In the genomic region with DNA sequence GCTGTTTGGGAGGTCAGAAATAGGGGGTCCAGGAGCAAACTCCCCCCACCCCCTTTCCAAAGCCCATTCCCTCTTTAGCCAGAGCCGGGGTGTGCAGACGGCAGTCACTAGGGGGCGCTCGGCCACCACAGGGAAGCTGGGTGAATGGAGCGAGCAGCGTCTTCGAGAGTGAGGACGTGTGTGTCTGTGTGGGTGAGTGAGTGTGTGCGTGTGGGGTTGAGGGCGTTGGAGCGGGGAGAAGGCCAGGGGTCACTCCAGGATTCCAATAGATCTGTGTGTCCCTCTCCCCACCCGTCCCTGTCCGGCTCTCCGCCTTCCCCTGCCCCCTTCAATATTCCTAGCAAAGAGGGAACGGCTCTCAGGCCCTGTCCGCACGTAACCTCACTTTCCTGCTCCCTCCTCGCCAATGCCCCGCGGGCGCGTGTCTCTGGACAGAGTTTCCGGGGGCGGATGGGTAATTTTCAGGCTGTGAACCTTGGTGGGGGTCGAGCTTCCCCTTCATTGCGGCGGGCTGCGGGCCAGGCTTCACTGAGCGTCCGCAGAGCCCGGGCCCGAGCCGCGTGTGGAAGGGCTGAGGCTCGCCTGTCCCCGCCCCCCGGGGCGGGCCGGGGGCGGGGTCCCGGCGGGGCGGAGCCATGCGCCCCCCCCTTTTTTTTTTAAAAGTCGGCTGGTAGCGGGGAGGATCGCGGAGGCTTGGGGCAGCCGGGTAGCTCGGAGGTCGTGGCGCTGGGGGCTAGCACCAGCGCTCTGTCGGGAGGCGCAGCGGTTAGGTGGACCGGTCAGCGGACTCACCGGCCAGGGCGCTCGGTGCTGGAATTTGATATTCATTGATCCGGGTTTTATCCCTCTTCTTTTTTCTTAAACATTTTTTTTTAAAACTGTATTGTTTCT, we compare ENCODE assay signal across 8 cellular contexts. TPM values are rescaled to one million over a fixed set of nuclear protein-coding genes. Genes with fewer than 3 reads are reported as not detected.
A peak's percentile ranks its signal among the peaks of the same experiment; 100 is the strongest.
DNase-seq lines count a peak whose midpoint lies in the region; ATAC-seq, FAIRE-seq and TF ChIP-seq lines count a peak whose summit lies in the region.

A gene (plus strand): TSS at position 686 of the 891 bp plus-strand sequence.

- H3K27me3 ChIP-seq in astrocyte (ENCODE audit: insufficient read depth, low read length): peaks cover 3% of the 10 kb centered on the region

- TF ChIP-seq POLR2A in GM15510 (IDR thresholded peaks at IDR 0.05; ENCODE audit: borderline replicate concordance, extremely low read depth, insufficient read length): peak; percentile 91

- peaks cover 33% of the 10 kb centered on the region for H3K4me1 ChIP-seq in astrocyte (ENCODE audit: insufficient read depth, low read length)

- TF ChIP-seq CTCF in astrocyte (IDR thresholded peaks at IDR 0.05; ENCODE audit: insufficient read depth, low read depth, low read length) (peak; percentile 84), retinal pigment epithelial cell (conservative IDR thresholded peaks at IDR 0.05; ENCODE audit: low read depth, low read length) (peak; percentile 97)

- H3K4me2 ChIP-seq in astrocyte (ENCODE audit: low read length): peak within 1 kb of the TSS; percentile 99

- H3K36me3 Mint-ChIP-seq in astrocyte (ENCODE audit: low read depth, unreplicated experiment): peaks cover 2% of the 10 kb centered on the region

- H3K4me3 Mint-ChIP-seq in astrocyte (ENCODE audit: unreplicated experiment): peak within 1 kb of the TSS; percentile 95

- peak within 1 kb of the TSS; percentile 83 for H3K4me3 ChIP-seq in astrocyte (ENCODE audit: insufficient read depth, low read depth, low read length)
- H3K4me3 ChIP-seq in retinal pigment epithelial cell (ENCODE audit: low read length): peak within 1 kb of the TSS; percentile 99

- H4K20me1 ChIP-seq in astrocyte (ENCODE audit: insufficient read depth, low read length): peaks cover 27% of the 10 kb centered on the region

- H3K4me1 Mint-ChIP-seq in astrocyte (ENCODE audit: low read depth, unreplicated experiment): peaks cover 18% of the 10 kb centered on the region

- no peaks in the 10 kb centered on the region for H3K9me3 Mint-ChIP-seq in astrocyte (ENCODE audit: unreplicated experiment)

- H2AFZ ChIP-seq in astrocyte (ENCODE audit: low read depth, low read length): peak within 1 kb of the TSS; percentile 90

- ATAC-seq in HG02938 (IDR thresholded peaks at IDR 0.05; ENCODE audit: unreplicated experiment): peak; percentile 44
- no peak for ATAC-seq in HG02884 (IDR thresholded peaks at IDR 0.05; ENCODE audit: unreplicated experiment)

- peaks cover 30% of the 10 kb centered on the region for H3K27me3 Mint-ChIP-seq in astrocyte (ENCODE audit: low read depth, unreplicated experiment)

- DNase-seq in NCI-H187 (lab: John Stamatoyannopoulos, UW): peak; percentile 62 to 71
- peak; percentile 65 for DNase-seq in T-helper 22 cell (ENCODE audit: low read depth)
- peak; percentile 80 for DNase-seq in astrocyte (ENCODE audit: low read depth)
- peak; percentile 97 for DNase-seq in hepatic stellate cell (ENCODE audit: low spot score)
- peak; percentile 47 for DNase-seq in retinal pigment epithelial cell (ENCODE audit: low read depth)

- peak within 1 kb of the TSS; percentile 75 for H3K27ac ChIP-seq in astrocyte (ENCODE audit: low read depth, low read length)

- H3K27ac Mint-ChIP-seq in astrocyte (ENCODE audit: unreplicated experiment): peak within 1 kb of the TSS; percentile 89

- peak within 1 kb of the TSS; percentile 87 for H3K9ac ChIP-seq in astrocyte (ENCODE audit: low read length)

- FAIRE-seq in astrocyte (lab: Jason Lieb, UNC): no peak

- H3K79me2 ChIP-seq in astrocyte (ENCODE audit: insufficient read depth, low read length): peaks cover 38% of the 10 kb centered on the region

- no peaks in the 10 kb centered on the region for H3K9me3 ChIP-seq in astrocyte (ENCODE audit: insufficient read depth, low read depth, low read length)

- no peaks in the 10 kb centered on the region for H3K36me3 ChIP-seq in astrocyte (ENCODE audit: insufficient read depth, low read length)

RNA-seq across cellular contexts. Expression of the gene that starts here (rescaled TPM):
- 144 and 154 TPM in 2 replicates for total RNA-seq in astrocyte

Comparison
In these comparisons a context has a peak if more than half of its experiments do, and no peak if none do; other contexts are left out.
1. DNase-seq: peak in every context shown above with its lines; median percentile 97 in hepatic stellate cell; 80 in astrocyte; 66 in NCI-H187; 65 in T-helper 22 cell; 47 in retinal pigment epithelial cell.